In the genomic region with DNA sequence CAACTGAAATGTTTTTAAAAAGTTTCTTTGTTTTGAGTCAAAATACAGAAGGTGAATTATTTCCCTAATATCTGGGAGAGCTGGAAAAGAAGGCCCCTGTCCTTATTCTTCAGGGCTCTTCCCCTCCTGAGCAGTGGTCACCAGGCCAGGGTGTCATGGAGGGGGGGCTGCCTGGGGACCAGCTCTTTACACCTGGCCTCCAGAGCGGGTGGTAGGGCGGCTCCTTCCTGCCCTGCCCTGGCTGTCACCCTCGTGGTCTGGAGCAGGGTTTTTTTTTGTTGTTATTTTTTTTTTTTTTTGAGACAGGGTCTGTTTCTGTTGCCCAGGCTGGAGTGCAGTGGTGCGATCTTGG, we compare ENCODE assay signal across 9 cellular contexts. TPM values are rescaled to one million over a fixed set of nuclear protein-coding genes. Genes with fewer than 3 reads are reported as not detected.
DNase-seq lines count a peak whose midpoint lies in the region; ATAC-seq and TF ChIP-seq lines count a peak whose summit lies in the region.
"Had no signal": no experiment of that assay in that cellular context is flagged by ENCODE, and none has a peak within 500 bp of the region (broad histone marks: within the 10 kb centered on the region; RNA-seq: fewer than 3 reads in every experiment).

No MANE protein-coding gene starts in this region.

- peaks cover 84% of the 10 kb centered on the region for H3K36me3 Mint-ChIP-seq in central memory CD8-positive, alpha-beta T cell (ENCODE audit: insufficient read depth)

- H3K4me3 ChIP-seq in mucosa of stomach (ENCODE audit: low read length) (no peak overlapping the region), upper lobe of left lung (peak overlapping the region in 3 of 4 donors; percentile 10 to 73 (median 21))

- H3K4me1 Mint-ChIP-seq in central memory CD8-positive, alpha-beta T cell, result peaks cover 74% of the 10 kb centered on the region

- H3K9ac ChIP-seq in mucosa of stomach (ENCODE audit: low read length), result peak overlapping the region; percentile 47

- H3K36me3 ChIP-seq in mucosa of stomach (ENCODE audit: control insufficient read depth, insufficient read depth, low read length) (no peaks in the 10 kb centered on the region), upper lobe of left lung (no peaks in the 10 kb centered on the region)

- ATAC-seq in central memory CD8-positive, alpha-beta T cell (replicated peaks; ENCODE audit: extremely low read depth, poor library complexity, severe bottlenecking), result peak; percentile 43
- ATAC-seq in upper lobe of left lung (ENCODE audit: low FRiP score in 2 of 2), result peak in 1 of 2 donors; percentile 4

- no peaks in the 10 kb centered on the region for H3K27me3 Mint-ChIP-seq in central memory CD8-positive, alpha-beta T cell

- no peak for TF ChIP-seq POLR2A in upper lobe of left lung (IDR thresholded peaks at IDR 0.05)

- no peaks in the 10 kb centered on the region for H3K9me3 Mint-ChIP-seq in central memory CD8-positive, alpha-beta T cell

- DNase-seq in activated effector memory CD4-positive, alpha-beta T cell treated with anti-CD3 and anti-CD28 coated beads, Interleukin-2, amount 50 U/mL, for 16 hours, result peak; percentile 78
- no peak for DNase-seq in activated effector memory CD4-positive, alpha-beta T cell treated with Interleukin-2 at 50 U/mL for 16 hours
- peak in 1 of 2 donors; percentile 69 for DNase-seq in central memory CD8-positive, alpha-beta T cell (ENCODE audit: low spot score in 2 of 2)
- peak in 1 of 2 donors; percentile 66 for DNase-seq in upper lobe of left lung
- DNase-seq in Ammon's horn (ENCODE audit: low spot score), result no peak
- no peak for DNase-seq in HT-29 (ENCODE audit: low spot score)
- DNase-seq in EL, result no peak

- no peak for TF ChIP-seq EP300 in upper lobe of left lung (IDR thresholded peaks at IDR 0.05)

- H3K27ac ChIP-seq in upper lobe of left lung, result peak overlapping the region; percentile 88 to 92 (median 90)

- H3K27ac Mint-ChIP-seq in central memory CD8-positive, alpha-beta T cell (ENCODE audit: low read depth), result peak overlapping the region; percentile 96

- 20 to 32% methylated on average over 4 of the region's 4 CpGs for WGBS in upper lobe of left lung, 2 donors

- peaks cover 94% of the 10 kb centered on the region for H3K4me1 ChIP-seq in mucosa of stomach (ENCODE audit: control insufficient read depth, insufficient read depth, low read length)
- peaks cover 95 to 100% (median 98%) of the 10 kb centered on the region in 4 donors for H3K4me1 ChIP-seq in upper lobe of left lung
- H3K4me1 ChIP-seq: Caco-2 had no signal

- H3K27me3 ChIP-seq in mucosa of stomach (ENCODE audit: control insufficient read depth, insufficient read depth, low read length) (no peaks in the 10 kb centered on the region), upper lobe of left lung (no peaks in the 10 kb centered on the region)

- H3K4me3 Mint-ChIP-seq in central memory CD8-positive, alpha-beta T cell, result peak overlapping the region; percentile 91

- TF ChIP-seq CTCF in upper lobe of left lung (IDR thresholded peaks at IDR 0.05), result no peak

- H3K9me3 ChIP-seq in mucosa of stomach (ENCODE audit: control insufficient read depth, low read length) (no peaks in the 10 kb centered on the region), upper lobe of left lung (no peaks in the 10 kb centered on the region)
- H3K9me3 ChIP-seq: Caco-2 had no signal

RNA-seq across cellular contexts. Expression of gene SKI, which starts 6.6 kb away (rescaled TPM):
- total RNA-seq in upper lobe of left lung, result 100 to 1,000 TPM in 3 of 6 donors, 10 to 100 TPM in 3; 57.3 to 108 (median 96.9) TPM
- 12.1 and 15.2 TPM in 2 replicates for total RNA-seq in HT-29 (2014; rRNA removed; shearing (Covaris generic))

RNA-seq across cellular contexts. Expression of gene FAAP20, which starts 40.2 kb away (rescaled TPM):
- 10 to 100 TPM; 26.7 to 88.0 (median 66.8) TPM for total RNA-seq in upper lobe of left lung
- 99.3 and 119 TPM in 2 replicates for total RNA-seq in HT-29 (2014; rRNA removed; shearing (Covaris generic))
